Comparison of ENCODE assay signal across 8 cellular contexts in the genomic region with DNA sequence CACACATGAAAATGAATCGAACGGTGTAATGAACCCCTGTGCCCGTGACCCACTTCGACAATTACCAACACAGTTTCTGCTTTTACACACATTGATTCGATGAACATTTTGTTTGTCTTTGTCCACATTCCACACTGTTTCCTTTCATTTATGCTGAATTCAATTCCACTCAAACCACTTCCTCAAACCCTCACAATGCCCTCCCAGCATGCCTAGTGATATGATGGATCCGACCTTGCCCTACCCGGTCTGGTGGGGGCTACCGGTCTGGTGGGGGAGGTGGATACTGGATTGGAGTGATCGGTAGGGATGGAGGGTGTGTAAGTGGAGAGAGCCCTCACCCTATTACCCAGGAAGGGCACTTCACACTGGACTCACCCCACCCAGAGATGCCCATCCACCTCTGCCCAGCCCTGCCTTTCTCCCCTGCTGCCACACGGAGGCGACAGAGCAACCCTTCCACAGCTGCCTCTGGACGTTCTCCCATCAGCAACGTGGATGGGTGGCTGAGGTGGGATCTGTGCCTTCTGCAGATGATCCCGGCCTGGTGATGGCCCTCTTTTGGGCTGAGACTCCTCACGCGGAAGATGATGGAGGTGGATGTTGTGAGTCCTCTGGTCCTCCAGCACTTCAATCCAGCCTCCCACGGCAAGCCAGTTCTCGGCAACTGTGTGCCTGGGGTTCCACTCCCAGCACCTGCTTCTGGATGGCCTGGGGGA. TPM values are rescaled to one million over a fixed set of nuclear protein-coding genes. Genes with fewer than 3 reads are reported as not detected.
A peak's percentile ranks its signal among the peaks of the same experiment; 100 is the strongest.
DNase-seq lines count a peak whose midpoint lies in the region; ATAC-seq, FAIRE-seq and TF ChIP-seq lines count a peak whose summit lies in the region.

No MANE protein-coding gene starts in this region.

- H3K4me1 Mint-ChIP-seq in WTC11: peaks cover 10% of the 10 kb centered on the region

- no peak overlapping the region for H3K27ac Mint-ChIP-seq in WTC11

- peak; percentile 80 for TF ChIP-seq CTCF in A549 (IDR thresholded peaks at IDR 0.05)
- peak; percentile 71 for TF ChIP-seq CTCF in WTC11 (IDR thresholded peaks at IDR 0.05)

- CTCF ChIA-PET in A549 (lab: Yijun Ruan, JAX) (interaction anchor here (0.8 to 13.9 kb wide), 29 partner anchors 9 to 632 kb away, joined by 3 to 179 read pairs (median 4); partner anchors contain the start of gene FCHSD2), WTC11 (lab: Charles Lee) (interaction anchor here (0.8 to 7.8 kb wide), 16 partner anchors 8 to 354 kb away, joined by 3 to 129 read pairs (median 6); partner anchors contain the start of genes FCHSD2 and P2RY6)

- ATAC-seq in A549 (peak; percentile 84 to 93), WTC11 (peak; percentile 80), GM18867 (IDR thresholded peaks at IDR 0.05; ENCODE audit: unreplicated experiment) (no peak)

- H3K9me3 ChIP-seq in A549: no peaks in the 10 kb centered on the region

- TF ChIP-seq RAD21 in A549 (conservative IDR thresholded peaks at IDR 0.05 in 1 of 2, IDR thresholded peaks at IDR 0.05 in 1 of 2): peak; percentile 79 to 90

- H3K4me2 ChIP-seq in A549: peak overlapping the region; percentile 62

- FAIRE-seq in A549 (lab: Jason Lieb, UNC): no peak
- FAIRE-seq in GM12892 (lab: Jason Lieb, UNC): peak; percentile 77

- 38% methylated on average over 16 of the region's 18 CpGs for WGBS in A549 (ENCODE audit: missing lambda C conversion rate)

- H3K27ac ChIP-seq in A549: peak overlapping the region; percentile 74 to 84

- no peak for TF ChIP-seq EP300 in A549 (IDR thresholded peaks at IDR 0.05)

- H3K36me3 Mint-ChIP-seq in WTC11: no peaks in the 10 kb centered on the region

- H3K9me3 Mint-ChIP-seq in WTC11: peaks cover 7% of the 10 kb centered on the region; the same call in 1 of the 2 replicates

- peaks cover 29% of the 10 kb centered on the region for H3K4me1 ChIP-seq in A549

- H3K4me3 Mint-ChIP-seq in WTC11: no peak overlapping the region

- TF ChIP-seq POLR2A in A549 (IDR thresholded peaks at IDR 0.05; ENCODE audit: low read length): no peak
- TF ChIP-seq POLR2A in GM12892 (IDR thresholded peaks at IDR 0.05; ENCODE audit: low read depth, low read length): no peak

- DNase-seq in A549 (ENCODE audit: low read depth in 1 of 2, low spot score in 1 of 2): peak; percentile 76 to 91
- DNase-seq in GM12892 (ENCODE audit: insufficient read length): peak; percentile 57
- peak; percentile 68 for DNase-seq in NCI-H2196 (lab: John Stamatoyannopoulos, UW; ENCODE audit: unreplicated experiment)
- DNase-seq in WTC11 (ENCODE audit: low spot score): peak; percentile 78
- DNase-seq in central memory CD4-positive, alpha-beta T cell: peak; percentile 9
- peak; percentile 78 for DNase-seq in kidney tubule cell (ENCODE audit: low spot score)
- peak; percentile 14 for DNase-seq in stimulated activated CD4-positive, alpha-beta T cell treated with anti-CD3 and anti-CD28 coated beads, Interleukin-2, amount 100 ng/mL, for 4 hours (ENCODE audit: low read depth)

- no peaks in the 10 kb centered on the region for H3K27me3 Mint-ChIP-seq in WTC11 (ENCODE audit: low read depth)

- POLR2A ChIA-PET in A549 (lab: Yijun Ruan, JAX) (interaction anchor here (0.9 to 1.3 kb wide), 3 partner anchors 43 to 372 kb away, joined by 3 to 4 read pairs (median 3); partner anchors contain the start of gene FCHSD2), WTC11 (lab: Charles Lee) (no interaction called here)

- no peak overlapping the region for H3K4me3 ChIP-seq in A549

TF ChIP-seq in A549, 52 proteins besides CTCF, POLR2A, EP300 and RAD21:
- TF ChIP-seq ESRRA (IDR thresholded peaks at IDR 0.05; ENCODE audit: borderline replicate concordance, low read length): no peak
- 0 out of 2 replicates have a peak, but pooled peaks have one; percentile 3 for TF ChIP-seq NFE2L2 (conservative IDR thresholded peaks at IDR 0.05; ENCODE audit: low read length)
- peak; percentile 90 for TF ChIP-seq SMC3 (IDR thresholded peaks at IDR 0.05)

TF ChIP-seq in WTC11, 78 proteins besides CTCF, POLR2A, EP300 and RAD21:
- TF ChIP-seq E2F1 (CRISPR knock-in tag; IDR thresholded peaks at IDR 0.05): no peak
- TF ChIP-seq ZNF423 (CRISPR knock-in tag; IDR thresholded peaks at IDR 0.05): 0 out of 2 replicates have a peak, but pooled peaks have one; percentile 23
- TF ChIP-seq ELF4 (CRISPR knock-in tag; IDR thresholded peaks at IDR 0.05; ENCODE audit: low read depth): no peak
- TF ChIP-seq JAZF1 (CRISPR knock-in tag; IDR thresholded peaks at IDR 0.05): no peak
- no peak for TF ChIP-seq KAT7 (CRISPR knock-in tag; IDR thresholded peaks at IDR 0.05; ENCODE audit: borderline replicate concordance)
- TF ChIP-seq TEAD4 (CRISPR knock-in tag; IDR thresholded peaks at IDR 0.05): no peak
- no peak for TF ChIP-seq ZNF317 (CRISPR knock-in tag; IDR thresholded peaks at IDR 0.05; ENCODE audit: borderline replicate concordance, low read depth)

RNA-seq across cellular contexts. Expression of gene P2RY2, which starts 33.0 kb away (rescaled TPM):
- polyA plus RNA-seq in A549 (2011; rRNA removed) (3.7 and 5.2 TPM in 2 replicates), A549 (2017; fragmentation: RNase III; extraction: RNeasy Plus Mini Kit Qiagen cat#74134 plus additional on column Dnase treatment) (6.1 to 6.4 TPM (median 6.4 TPM) in 3 replicates)
- polyA plus RNA-seq in A549 (2012; cell fraction: cytosol; rRNA removed): 7.6 and 11.4 TPM in 2 replicates
- 10.3 and 15.5 TPM in 2 replicates for polyA plus RNA-seq in A549 (2012; cell fraction: nucleus; rRNA removed)
- 6.8 and 8.8 TPM in 2 replicates for polyA minus RNA-seq in A549 (2011; rRNA and poly(A)+ RNA removed)
- not detected for polyA plus RNA-seq in GM12892 (2012; ENCODE audit: missing spikeins)
- 0.94 to 1.2 TPM (median 1.2 TPM) in 3 replicates for total RNA-seq in WTC11 (2021)

RNA-seq across cellular contexts. Expression of gene FCHSD2, which starts 43.0 kb away (rescaled TPM):
- 15.0 and 19.0 TPM in 2 replicates for polyA plus RNA-seq in A549 (2011; rRNA removed)
- 6.6 and 7.7 TPM in 2 replicates for polyA plus RNA-seq in A549 (2012; cell fraction: cytosol; rRNA removed)
- polyA plus RNA-seq in A549 (2012; cell fraction: nucleus; rRNA removed): 7.0 and 9.3 TPM in 2 replicates
- 9.4 to 10.5 TPM (median 10.5 TPM) in 3 replicates for polyA plus RNA-seq in A549 (2017; fragmentation: RNase III; extraction: RNeasy Plus Mini Kit Qiagen cat#74134 plus additional on column Dnase treatment)
- polyA minus RNA-seq in A549 (2011; rRNA and poly(A)+ RNA removed): 8.8 and 9.8 TPM in 2 replicates
- 70.2 TPM for polyA plus RNA-seq in GM12892 (2012; ENCODE audit: missing spikeins)
- total RNA-seq in WTC11 (2021): 8.4 to 10.1 TPM (median 8.8 TPM) in 3 replicates

Comparison
In these comparisons a context has a peak if more than half of its experiments do, and no peak if none do; other contexts are left out.
1. DNase-seq: peak in every context shown above with its lines; median percentile 84 in A549; 78 in WTC11; 78 in kidney tubule cell; 68 in NCI-H2196; 57 in GM12892; 14 in stimulated activated CD4-positive, alpha-beta T cell treated with anti-CD3 and anti-CD28 coated beads, Interleukin-2, amount 100 ng/mL, for 4 hours; 9 in central memory CD4-positive, alpha-beta T cell.
2. Of the 8 proteins assayed by ChIP-seq in both WTC11 and A549: peak only in WTC11: none; only in A549: none; in both: CTCF; in neither: 7.